In genomic region chr4:173468314-173468713, GRCh38 we compare ENCODE assay signal across 36 cellular contexts.
"Had no signal": no experiment of that assay in that cellular context is flagged by ENCODE, and none has a peak within 500 bp of the region (broad histone marks: within the 10 kb centered on the region; RNA-seq: fewer than 3 reads in every experiment).

No MANE protein-coding gene starts in this region.

- H3K27me3 ChIP-seq: ascending aorta, cardiac muscle cell had no signal

- H3K36me3 Mint-ChIP-seq: activated CD4-positive, alpha-beta memory T cell treated with anti-CD3 and anti-CD28 coated beads for 36 hours; activated naive CD4-positive, alpha-beta T cell treated with anti-CD3 and anti-CD28 coated beads, Interleukin-2, amount 10 ng/mL, durations not matched to agents 7 days and 5 days; activated naive CD4-positive, alpha-beta T cell treated with anti-CD3 and anti-CD28 coated beads, Interleukin-2, amount 50 U/mL, for 24 hours; activated naive CD8-positive, alpha-beta T cell; activated naive CD8-positive, alpha-beta T cell treated with anti-CD3 and anti-CD28 coated beads, Interleukin-2, amount 10 ng/mL, durations not matched to agents 7 days and 5 days had no signal

- DNase-seq: activated B cell treated with CpG ODN at 0.5 μM for 24 hours; activated CD4-positive, alpha-beta memory T cell treated with anti-CD3 and anti-CD28 coated beads for 36 hours; activated CD4-positive, alpha-beta T cell treated with anti-CD3 and anti-CD28 coated beads for 4 hours; activated CD4-positive, alpha-beta T cell treated with anti-CD3 and anti-CD28 coated beads, Interleukin-2, amount 10 ng/mL, durations not matched to agents 7 days and 5 days; activated CD4-positive, CD25-positive, alpha-beta regulatory T cell treated with anti-CD3 and anti-CD28 coated beads, Interleukin-2, amount 50 U/mL, for 72 hours; activated CD8-positive, alpha-beta memory T cell treated with anti-CD3 and anti-CD28 coated beads, Interleukin-2, amount 50 U/mL, for 4 hours; activated CD8-positive, alpha-beta T cell treated with anti-CD3 and anti-CD28 coated beads for 36 hours; activated effector memory CD4-positive, alpha-beta T cell treated with anti-CD3 and anti-CD28 coated beads, Interleukin-2, amount 50 U/mL, for 16 hours; activated gamma-delta T cell treated with Interleukin-2 at 50 U/mL for 16 hours; activated naive CD4-positive, alpha-beta T cell; activated naive CD4-positive, alpha-beta T cell treated with anti-CD3 and anti-CD28 coated beads, Interleukin-2, amount 10 ng/mL, durations not matched to agents 7 days and 5 days; activated naive CD8-positive, alpha-beta T cell treated with anti-CD3 and anti-CD28 coated beads, Interleukin-2, amount 10 ng/mL, durations not matched to agents 7 days and 5 days; activated naive CD8-positive, alpha-beta T cell treated with anti-CD3 and anti-CD28 coated beads, Interleukin-2, amount 50 U/mL, for 24 hours; activated T-cell treated with anti-CD3 and anti-CD28 coated beads for 4 hours; activated T-cell treated with anti-CD3 and anti-CD28 coated beads, Interleukin-2, amount 50 U/mL, for 1 hour; activated T-cell treated with anti-CD3 and anti-CD28 coated beads, Interleukin-2, amount 50 U/mL, for 4 hours; activated T-cell treated with anti-CD3 and anti-CD28 coated beads, Interleukin-2, amount 50 U/mL, for 72 hours; amygdala; anterior cingulate cortex; central memory CD4-positive, alpha-beta T cell; SW 1271; T-helper 1 cell; T-helper 2 cell; T-helper 9 cell had no signal

- H3K27ac Mint-ChIP-seq: activated B cell treated with CpG ODN at 0.5 μM for 24 hours; activated CD4-positive, alpha-beta memory T cell treated with anti-CD3 and anti-CD28 coated beads for 36 hours; activated CD4-positive, alpha-beta T cell treated with anti-CD3 and anti-CD28 coated beads, Interleukin-2, amount 10 ng/mL, durations not matched to agents 7 days and 5 days; activated CD8-positive, alpha-beta T cell treated with anti-CD3 and anti-CD28 coated beads for 36 hours; activated naive CD4-positive, alpha-beta T cell treated with anti-CD3 and anti-CD28 coated beads, Interleukin-2, amount 10 ng/mL, durations not matched to agents 7 days and 5 days; activated naive CD4-positive, alpha-beta T cell treated with anti-CD3 and anti-CD28 coated beads, Interleukin-2, amount 50 U/mL, for 24 hours; activated naive CD8-positive, alpha-beta T cell; activated naive CD8-positive, alpha-beta T cell treated with anti-CD3 and anti-CD28 coated beads, Interleukin-2, amount 10 ng/mL, durations not matched to agents 7 days and 5 days; activated naive CD8-positive, alpha-beta T cell treated with anti-CD3 and anti-CD28 coated beads, Interleukin-2, amount 50 U/mL, for 24 hours; activated T-cell treated with anti-CD3 and anti-CD28 coated beads, Interleukin-2, amount 50 U/mL, for 72 hours; activated T-helper 1 cell treated with anti-CD3 and anti-CD28 coated beads, Interleukin-12 subunit alpha, Interleukin-12 subunit beta, Interleukin-2, Interleukin-4 antibody, amounts not matched to agents 30 ng/mL and 10 ng/mL and 1 ng/mL, durations not matched to agents 14 hours and 24 hours and 36 hours; activated T-helper 17 cell treated with anti-CD3 and anti-CD28 coated beads, Interleukin-2, amount 50 U/mL, for 72 hours; T-helper 1 cell treated with Interleukin-12 subunit alpha and Interleukin-12 subunit beta and Interleukin-4 antibody, amounts not matched to agents 30 μg/mL and 1 μg/mL, for 36 hours; T-helper 2 cell treated with Interferon-gamma antibody and Interleukin-4, amounts not matched to agents 5 μg/mL and 100 μg/mL, for 36 hours had no signal

- H3K36me3 ChIP-seq: ascending aorta, cardiac muscle cell had no signal

- H3K4me1 ChIP-seq: ascending aorta had no signal

- H3K27ac ChIP-seq: ascending aorta, cardiac muscle cell, VCaP had no signal

- ATAC-seq: activated CD8-positive, alpha-beta T cell treated with anti-CD3 and anti-CD28 coated beads for 36 hours; activated naive CD8-positive, alpha-beta T cell treated with anti-CD3 and anti-CD28 coated beads, Interleukin-2, amount 50 U/mL, for 24 hours; activated T-cell treated with anti-CD3 and anti-CD28 coated beads, Interleukin-2, amount 50 U/mL, for 4 hours; activated T-cell treated with anti-CD3 and anti-CD28 coated beads, Interleukin-2, amount 50 U/mL, for 72 hours; activated T-helper 17 cell treated with anti-CD3 and anti-CD28 coated beads, Interleukin-2, amount 50 U/mL, for 72 hours had no signal

- H3K4me1 Mint-ChIP-seq: activated B cell treated with CpG ODN at 0.5 μM for 24 hours; activated CD4-positive, alpha-beta T cell treated with anti-CD3 and anti-CD28 coated beads, Interleukin-2, amount 10 ng/mL, durations not matched to agents 7 days and 5 days; activated naive CD4-positive, alpha-beta T cell treated with anti-CD3 and anti-CD28 coated beads, Interleukin-2, amount 10 ng/mL, durations not matched to agents 7 days and 5 days; activated naive CD4-positive, alpha-beta T cell treated with anti-CD3 and anti-CD28 coated beads, Interleukin-2, amount 50 U/mL, for 24 hours; activated naive CD8-positive, alpha-beta T cell treated with anti-CD3 and anti-CD28 coated beads, Interleukin-2, amount 10 ng/mL, durations not matched to agents 7 days and 5 days; activated naive CD8-positive, alpha-beta T cell treated with anti-CD3 and anti-CD28 coated beads, Interleukin-2, amount 50 U/mL, for 24 hours; activated T-helper 17 cell treated with anti-CD3 and anti-CD28 coated beads, Interleukin-2, amount 50 U/mL, for 72 hours; brain had no signal

- FAIRE-seq: bronchial epithelial cell, TTC549 had no signal

- H3K27me3 Mint-ChIP-seq: activated CD4-positive, alpha-beta memory T cell treated with anti-CD3 and anti-CD28 coated beads for 36 hours; activated T-helper 17 cell treated with anti-CD3 and anti-CD28 coated beads, Interleukin-2, amount 50 U/mL, for 72 hours; brain had no signal

- H3K4me3 Mint-ChIP-seq: activated B cell treated with CpG ODN at 0.5 μM for 24 hours; activated CD4-positive, alpha-beta memory T cell treated with anti-CD3 and anti-CD28 coated beads for 36 hours; activated CD4-positive, alpha-beta T cell treated with anti-CD3 and anti-CD28 coated beads, Interleukin-2, amount 10 ng/mL, durations not matched to agents 7 days and 5 days; activated CD8-positive, alpha-beta T cell treated with anti-CD3 and anti-CD28 coated beads for 36 hours; activated naive CD4-positive, alpha-beta T cell treated with anti-CD3 and anti-CD28 coated beads, Interleukin-2, amount 10 ng/mL, durations not matched to agents 7 days and 5 days; activated naive CD4-positive, alpha-beta T cell treated with anti-CD3 and anti-CD28 coated beads, Interleukin-2, amount 50 U/mL, for 24 hours; activated naive CD8-positive, alpha-beta T cell; activated naive CD8-positive, alpha-beta T cell treated with anti-CD3 and anti-CD28 coated beads, Interleukin-2, amount 10 ng/mL, durations not matched to agents 7 days and 5 days; activated naive CD8-positive, alpha-beta T cell treated with anti-CD3 and anti-CD28 coated beads, Interleukin-2, amount 50 U/mL, for 24 hours; activated T-cell treated with anti-CD3 and anti-CD28 coated beads, Interleukin-2, amount 50 U/mL, for 4 hours; activated T-cell treated with anti-CD3 and anti-CD28 coated beads, Interleukin-2, amount 50 U/mL, for 72 hours; activated T-helper 1 cell treated with anti-CD3 and anti-CD28 coated beads, Interleukin-12 subunit alpha, Interleukin-12 subunit beta, Interleukin-2, Interleukin-4 antibody, amounts not matched to agents 30 ng/mL and 10 ng/mL and 1 ng/mL, durations not matched to agents 14 hours and 24 hours and 36 hours; activated T-helper 17 cell treated with anti-CD3 and anti-CD28 coated beads, Interleukin-2, amount 50 U/mL, for 72 hours; brain; T-helper 1 cell treated with Interleukin-12 subunit alpha and Interleukin-12 subunit beta and Interleukin-4 antibody, amounts not matched to agents 30 μg/mL and 1 μg/mL, for 36 hours; T-helper 2 cell treated with Interferon-gamma antibody and Interleukin-4, amounts not matched to agents 5 μg/mL and 100 μg/mL, for 36 hours had no signal

- H3K4me3 ChIP-seq: ascending aorta, cardiac muscle cell had no signal

- H3K9me3 Mint-ChIP-seq: activated B cell treated with CpG ODN at 0.5 μM for 24 hours; activated CD4-positive, alpha-beta memory T cell treated with anti-CD3 and anti-CD28 coated beads for 36 hours; activated CD4-positive, alpha-beta T cell treated with anti-CD3 and anti-CD28 coated beads, Interleukin-2, amount 10 ng/mL, durations not matched to agents 7 days and 5 days; activated CD8-positive, alpha-beta T cell treated with anti-CD3 and anti-CD28 coated beads for 36 hours; activated naive CD4-positive, alpha-beta T cell treated with anti-CD3 and anti-CD28 coated beads, Interleukin-2, amount 10 ng/mL, durations not matched to agents 7 days and 5 days; activated naive CD4-positive, alpha-beta T cell treated with anti-CD3 and anti-CD28 coated beads, Interleukin-2, amount 50 U/mL, for 24 hours; activated naive CD8-positive, alpha-beta T cell treated with anti-CD3 and anti-CD28 coated beads, Interleukin-2, amount 10 ng/mL, durations not matched to agents 7 days and 5 days; activated naive CD8-positive, alpha-beta T cell treated with anti-CD3 and anti-CD28 coated beads, Interleukin-2, amount 50 U/mL, for 24 hours; activated T-cell treated with anti-CD3 and anti-CD28 coated beads, Interleukin-2, amount 50 U/mL, for 4 hours; activated T-cell treated with anti-CD3 and anti-CD28 coated beads, Interleukin-2, amount 50 U/mL, for 72 hours; activated T-helper 1 cell treated with anti-CD3 and anti-CD28 coated beads, Interleukin-12 subunit alpha, Interleukin-12 subunit beta, Interleukin-2, Interleukin-4 antibody, amounts not matched to agents 30 ng/mL and 10 ng/mL and 1 ng/mL, durations not matched to agents 14 hours and 24 hours and 36 hours; activated T-helper 17 cell treated with anti-CD3 and anti-CD28 coated beads, Interleukin-2, amount 50 U/mL, for 72 hours; brain; T-helper 1 cell treated with Interleukin-12 subunit alpha and Interleukin-12 subunit beta and Interleukin-4 antibody, amounts not matched to agents 30 μg/mL and 1 μg/mL, for 36 hours; T-helper 2 cell treated with Interferon-gamma antibody and Interleukin-4, amounts not matched to agents 5 μg/mL and 100 μg/mL, for 36 hours had no signal

- H3K9me3 ChIP-seq: ascending aorta had no signal
